In genomic region chr5:149581192-149581861, GRCh38 we compare ENCODE assay signal across 8 cellular contexts. TPM values are rescaled to one million over a fixed set of nuclear protein-coding genes. Genes with fewer than 3 reads are reported as not detected.
DNase-seq lines count a peak whose midpoint lies in the region; TF ChIP-seq lines count a peak whose summit lies in the region.

Gene ARHGEF37 (plus strand): TSS chr5:149581498. CDS start chr5:149597770, 16,272 bp downstream.

- peaks cover 21 to 26% of the 10 kb centered on the region in 2 donors for H3K27me3 Mint-ChIP-seq in CD8-positive, alpha-beta memory T cell
- H3K27me3 Mint-ChIP-seq in chondrocyte (ENCODE audit: low read depth) = no peaks in the 10 kb centered on the region

- intact Hi-C loops in spleen (cut with DNase I; ENCODE audit: low total_unique reads) = no loop called here

- POLR2A ChIA-PET in CD8-positive, alpha-beta memory T cell (lab: Charles Lee) = no interaction called here

- H3K36me3 ChIP-seq in CD8-positive, alpha-beta memory T cell (ENCODE audit: insufficient read depth, low read length) = no peaks in the 10 kb centered on the region
- H3K36me3 ChIP-seq in Loucy (ENCODE audit: insufficient read depth, low read length) = no peaks in the 10 kb centered on the region
- H3K36me3 ChIP-seq in spleen = no peaks in the 10 kb centered on the region

- peaks cover 4 to 13% (median 6%) of the 10 kb centered on the region in 3 donors for H3K4me1 Mint-ChIP-seq in CD8-positive, alpha-beta memory T cell
- H3K4me1 Mint-ChIP-seq in chondrocyte (ENCODE audit: low read depth) = peaks cover 53% of the 10 kb centered on the region

- H3K79me2 ChIP-seq in Loucy (ENCODE audit: insufficient read depth, low read length) = no peaks in the 10 kb centered on the region

- no peaks in the 10 kb centered on the region for H3K36me3 Mint-ChIP-seq in CD8-positive, alpha-beta memory T cell
- H3K36me3 Mint-ChIP-seq in chondrocyte (ENCODE audit: low read depth) = no peaks in the 10 kb centered on the region

- no peak within 1 kb of the TSS for H3K4me2 ChIP-seq in Loucy (ENCODE audit: low read depth, low read length, poor library complexity, severe bottlenecking)

- peak within 1 kb of the TSS; percentile 56 for H3K4me3 ChIP-seq in CD8-positive, alpha-beta memory T cell (ENCODE audit: low read length)
- peak within 1 kb of the TSS; percentile 13 for H3K4me3 ChIP-seq in Loucy (ENCODE audit: low read length, poor library complexity, severe bottlenecking)
- H3K4me3 ChIP-seq in WI38 (ENCODE audit: low read depth, low read length) = peak within 1 kb of the TSS; percentile 55
- H3K4me3 ChIP-seq in spleen = peak within 1 kb of the TSS; percentile 32 to 72 (median 44)

- DNase-seq in CD8-positive, alpha-beta memory T cell = peak in 3 of 5 donors; percentile 14 to 50 (median 46)
- DNase-seq in chondrocyte (ENCODE audit: low spot score) (peak; percentile 95), kidney glomerular epithelial cell (lab: John Stamatoyannopoulos, UW) (peak; percentile 43), spleen (peak; percentile 86), NCI-H128 (lab: John Stamatoyannopoulos, UW; ENCODE audit: unreplicated experiment) (no peak), GM19238 (ENCODE audit: insufficient read length, low spot score) (no peak)

- no peak within 1 kb of the TSS for H2AFZ ChIP-seq in Loucy (ENCODE audit: low read length)

- H3F3A ChIP-seq in Loucy (ENCODE audit: low read depth) = no peaks in the 10 kb centered on the region

- no peak within 1 kb of the TSS for H3K27ac ChIP-seq in CD8-positive, alpha-beta memory T cell (ENCODE audit: low read depth, low read length)
- peak within 1 kb of the TSS in 7 of 8 donors; percentile 24 to 67 (median 45) for H3K27ac ChIP-seq in spleen

- no peaks in the 10 kb centered on the region for H3K9me3 Mint-ChIP-seq in CD8-positive, alpha-beta memory T cell
- no peaks in the 10 kb centered on the region for H3K9me3 Mint-ChIP-seq in chondrocyte (ENCODE audit: low read depth)

- H3K9ac ChIP-seq in Loucy (ENCODE audit: low read depth, low read length, poor library complexity, severe bottlenecking) = no peak within 1 kb of the TSS

- TF ChIP-seq CTCF in Loucy (conservative IDR thresholded peaks at IDR 0.05; ENCODE audit: low read length) = no peak
- no peak for TF ChIP-seq CTCF in WI38 (IDR thresholded peaks at IDR 0.05; ENCODE audit: low read depth, low read length)
- TF ChIP-seq CTCF in chondrocyte (IDR thresholded peaks at IDR 0.05) = peak; percentile 27
- TF ChIP-seq CTCF in spleen (IDR thresholded peaks at IDR 0.05 in 8 of 11, conservative IDR thresholded peaks at IDR 0.05 in 3 of 11) = no peak

- TF ChIP-seq POLR2A in spleen (IDR thresholded peaks at IDR 0.05) = no peak

- CTCF ChIA-PET in CD8-positive, alpha-beta memory T cell (lab: Charles Lee) = no interaction called here

- peaks cover 10% of the 10 kb centered on the region for H3K27me3 ChIP-seq in CD8-positive, alpha-beta memory T cell (ENCODE audit: insufficient read depth, low read length, poor library complexity, severe bottlenecking)
- no peaks in the 10 kb centered on the region for H3K27me3 ChIP-seq in Loucy (ENCODE audit: insufficient read depth, low read length, poor library complexity, severe bottlenecking)
- peaks cover 0 to 26% (median 4%) of the 10 kb centered on the region in 7 donors for H3K27me3 ChIP-seq in spleen (replicated peaks in 1 of 7)

- H3K4me3 Mint-ChIP-seq in CD8-positive, alpha-beta memory T cell = peak within 1 kb of the TSS; percentile 52 to 83 (median 70)
- H3K4me3 Mint-ChIP-seq in chondrocyte (ENCODE audit: unreplicated experiment) = peak within 1 kb of the TSS; percentile 75

- no peaks in the 10 kb centered on the region for H3K9me3 ChIP-seq in CD8-positive, alpha-beta memory T cell (ENCODE audit: low read length)
- H3K9me3 ChIP-seq in Loucy (ENCODE audit: insufficient read depth, low read depth, low read length) (no peaks in the 10 kb centered on the region), spleen (no peaks in the 10 kb centered on the region)

- no peaks in the 10 kb centered on the region for H3K9me2 ChIP-seq in Loucy (replicated peaks; ENCODE audit: low read depth, low read length)

- H3K27ac Mint-ChIP-seq in CD8-positive, alpha-beta memory T cell = peak within 1 kb of the TSS in 3 of 8 donors; percentile 2 to 43 (median 41)
- peak within 1 kb of the TSS; percentile 81 for H3K27ac Mint-ChIP-seq in chondrocyte (ENCODE audit: unreplicated experiment)

- H3K4me1 ChIP-seq in CD8-positive, alpha-beta memory T cell (ENCODE audit: insufficient read depth, low read length) = peaks cover 5% of the 10 kb centered on the region
- H3K4me1 ChIP-seq in Loucy (ENCODE audit: insufficient read depth, low read length, poor library complexity, severe bottlenecking) (peaks cover under 1% of the 10 kb centered on the region), spleen (peaks cover 0 to 31% (median 18%) of the 10 kb centered on the region in 6 donors)

- H4K20me1 ChIP-seq in Loucy (ENCODE audit: insufficient read depth, low read length, poor library complexity, severe bottlenecking) = no peaks in the 10 kb centered on the region

- 1 to 2% (median 2%) methylated on average over 18 to 56 of the region's 56 CpGs for WGBS in spleen, 5 donors

RNA-seq across cellular contexts. Expression of gene ARHGEF37, which starts in this region (rescaled TPM):
- under 1 TPM; 0.13 to 0.53 TPM for total RNA-seq in CD8-positive, alpha-beta memory T cell
- not detected for polyA plus RNA-seq in CD8-positive, alpha-beta memory T cell
- 5.8 to 16.8 TPM (median 6.0 TPM) in 3 replicates for total RNA-seq in chondrocyte
- total RNA-seq in spleen = 1 to 10 TPM in 6 of 7 donors, under 1 TPM in 1; 0.77 to 3.5 (median 1.4) TPM
- 1 to 10 TPM in 1 of 3 donors, under 1 TPM in 2; 0.99 to 1.3 (median 1.00) TPM for polyA plus RNA-seq in spleen

Comparison
In these comparisons a context has a peak if more than half of its experiments do, and no peak if none do; other contexts are left out.
1. Peak in DNase-seq and H3K4me3 ChIP-seq in CD8-positive, alpha-beta memory T cell; RNA of the gene not detected or under 1 TPM.
2. DNase-seq: peak in chondrocyte (single experiment), kidney glomerular epithelial cell (single experiment) and spleen (single experiment); none in NCI-H128 (single experiment) and GM19238 (single experiment).
3. Peak in every context shown above with its lines, with median percentiles within 50 percentile points of each other: H3K4me3 ChIP-seq.